Comparison of ENCODE assay signal across 1 cellular context in genomic region chr17:36095992-36096391, GRCh38.
TF ChIP-seq lines count a peak whose summit lies in the region.

No MANE protein-coding gene starts in this region.

TF ChIP-seq in GM23338, 12 proteins besides CTCF, POLR2A, EP300 and RAD21 (continued from another document):
- no peak for TF ChIP-seq ZNF462 (CRISPR knock-in tag; IDR thresholded peaks at IDR 0.05)
- no peak for TF ChIP-seq ETS1 (IDR thresholded peaks at IDR 0.05)
- TF ChIP-seq POLR2AphosphoS5 (IDR thresholded peaks at IDR 0.05; ENCODE audit: low read depth) = no peak
- TF ChIP-seq EZH2phosphoT487 (IDR thresholded peaks at IDR 0.05; ENCODE audit: unreplicated experiment) = no peak
- no peak for TF ChIP-seq NANOG (IDR thresholded peaks at IDR 0.05; ENCODE audit: borderline replicate concordance)
- no peak for TF ChIP-seq EZH2 (IDR thresholded peaks at IDR 0.05; ENCODE audit: low read depth, unreplicated experiment)
- TF ChIP-seq ZNF331 (CRISPR knock-in tag; IDR thresholded peaks at IDR 0.05; ENCODE audit: low read depth) = no peak
